Comparison of ENCODE assay signal across 18 cellular contexts in genomic region chr2:30428827-30429461, GRCh38. TPM values are rescaled to one million over a fixed set of nuclear protein-coding genes. Genes with fewer than 3 reads are reported as not detected.
A peak's percentile ranks its signal among the peaks of the same experiment; 100 is the strongest.
DNase-seq lines count a peak whose midpoint lies in the region; TF ChIP-seq lines count a peak whose summit lies in the region.
"Had no signal": no experiment of that assay in that cellular context is flagged by ENCODE, and none has a peak within 500 bp of the region (broad histone marks: within the 10 kb centered on the region; RNA-seq: fewer than 3 reads in every experiment).

No MANE protein-coding gene starts in this region.

- peaks cover 27% of the 10 kb centered on the region for H3K4me1 Mint-ChIP-seq in activated CD4-positive, alpha-beta T cell treated with anti-CD3 and anti-CD28 coated beads, Interleukin-2, amount 10 ng/mL, durations not matched to agents 7 days and 5 days
- peaks cover 5 to 26% (median 9%) of the 10 kb centered on the region in 3 donors for H3K4me1 Mint-ChIP-seq in CD8-positive, alpha-beta memory T cell
- peaks cover 31% of the 10 kb centered on the region for H3K4me1 Mint-ChIP-seq in activated naive CD8-positive, alpha-beta T cell treated with anti-CD3 and anti-CD28 coated beads for 36 hours
- H3K4me1 Mint-ChIP-seq in nephron: peaks cover 19% of the 10 kb centered on the region

- no peak for TF ChIP-seq CTCF in nephron (IDR thresholded peaks at IDR 0.05; ENCODE audit: unreplicated experiment in 3 of 3)

- H3K36me3 ChIP-seq in CD8-positive, alpha-beta memory T cell (ENCODE audit: insufficient read depth, low read length): no peaks in the 10 kb centered on the region
- H3K36me3 ChIP-seq: cardiac muscle cell had no signal

- H3K4me1 ChIP-seq in CD8-positive, alpha-beta memory T cell (ENCODE audit: insufficient read depth, low read length): peaks cover 37% of the 10 kb centered on the region

- H3K4me3 ChIP-seq in CD8-positive, alpha-beta memory T cell (ENCODE audit: low read length): peak overlapping the region; percentile 21
- H3K4me3 ChIP-seq: cardiac muscle cell had no signal

- no peak overlapping the region for H3K4me3 Mint-ChIP-seq in activated CD4-positive, alpha-beta T cell treated with anti-CD3 and anti-CD28 coated beads, Interleukin-2, amount 10 ng/mL, durations not matched to agents 7 days and 5 days
- H3K4me3 Mint-ChIP-seq in CD8-positive, alpha-beta memory T cell: peak overlapping the region in 1 of 7 donors; percentile 20
- no peak overlapping the region for H3K4me3 Mint-ChIP-seq in activated naive CD8-positive, alpha-beta T cell treated with anti-CD3 and anti-CD28 coated beads for 36 hours
- H3K4me3 Mint-ChIP-seq in nephron: no peak overlapping the region
- H3K4me3 Mint-ChIP-seq: dendritic cell treated with granulocyte-macrophage colony-stimulating factor and Interleukin-4, amounts not matched to agents 40 ng/mL and 50 ng/mL, for 4 days had no signal

- no peaks in the 10 kb centered on the region for H3K27me3 ChIP-seq in CD8-positive, alpha-beta memory T cell (ENCODE audit: insufficient read depth, low read length, poor library complexity, severe bottlenecking)
- H3K27me3 ChIP-seq: cardiac muscle cell had no signal

- no peaks in the 10 kb centered on the region for H3K9me3 ChIP-seq in CD8-positive, alpha-beta memory T cell (ENCODE audit: low read length)

- H3K27me3 Mint-ChIP-seq in activated CD4-positive, alpha-beta T cell treated with anti-CD3 and anti-CD28 coated beads, Interleukin-2, amount 10 ng/mL, durations not matched to agents 7 days and 5 days: no peaks in the 10 kb centered on the region
- H3K27me3 Mint-ChIP-seq in CD8-positive, alpha-beta memory T cell: no peaks in the 10 kb centered on the region
- H3K27me3 Mint-ChIP-seq in activated naive CD8-positive, alpha-beta T cell treated with anti-CD3 and anti-CD28 coated beads for 36 hours: no peaks in the 10 kb centered on the region
- no peaks in the 10 kb centered on the region for H3K27me3 Mint-ChIP-seq in nephron (ENCODE audit: low read depth)

- no peak overlapping the region for H3K27ac ChIP-seq in CD8-positive, alpha-beta memory T cell (ENCODE audit: low read depth, low read length)
- H3K27ac ChIP-seq: cardiac muscle cell had no signal

- H3K9me3 Mint-ChIP-seq in activated CD4-positive, alpha-beta T cell treated with anti-CD3 and anti-CD28 coated beads, Interleukin-2, amount 10 ng/mL, durations not matched to agents 7 days and 5 days: peaks cover 4% of the 10 kb centered on the region
- H3K9me3 Mint-ChIP-seq in CD8-positive, alpha-beta memory T cell: no peaks in the 10 kb centered on the region
- H3K9me3 Mint-ChIP-seq in activated naive CD8-positive, alpha-beta T cell treated with anti-CD3 and anti-CD28 coated beads for 36 hours: no peaks in the 10 kb centered on the region
- H3K9me3 Mint-ChIP-seq in nephron: no peaks in the 10 kb centered on the region
- H3K9me3 Mint-ChIP-seq: dendritic cell treated with granulocyte-macrophage colony-stimulating factor and Interleukin-4, amounts not matched to agents 40 ng/mL and 50 ng/mL, for 4 days had no signal

- DNase-seq in activated CD4-positive, alpha-beta T cell treated with anti-CD3 and anti-CD28 coated beads, Interleukin-2, amount 10 ng/mL, durations not matched to agents 7 days and 5 days: no peak
- DNase-seq in activated CD4-positive, alpha-beta T cell treated with anti-CD3 and anti-CD28 coated beads, Interleukin-2, amount 50 U/mL, for 48 hours: no peak
- DNase-seq in CD8-positive, alpha-beta memory T cell: no peak
- DNase-seq in activated naive CD8-positive, alpha-beta T cell treated with anti-CD3 and anti-CD28 coated beads for 36 hours: no peak
- DNase-seq in activated CD8-positive, alpha-beta memory T cell treated with anti-CD3 and anti-CD28 coated beads for 24 hours: no peak
- DNase-seq in HuH-7.5 (ENCODE audit: low spot score): no peak
- DNase-seq in NCI-H187 (lab: John Stamatoyannopoulos, UW): no peak
- DNase-seq: activated CD4-positive, CD25-positive, alpha-beta regulatory T cell treated with anti-CD3 and anti-CD28 coated beads, Interleukin-2, amount 50 U/mL, for 72 hours; amniotic stem cell; C1 segment of cervical spinal cord; foreskin fibroblast; NCI-H2107; NCI-H510A; occipital lobe; T1000 had no signal

- H3K27ac Mint-ChIP-seq in activated CD4-positive, alpha-beta T cell treated with anti-CD3 and anti-CD28 coated beads, Interleukin-2, amount 10 ng/mL, durations not matched to agents 7 days and 5 days: peak overlapping the region; percentile 51
- peak overlapping the region in 4 of 8 donors; percentile 13 to 63 (median 42) for H3K27ac Mint-ChIP-seq in CD8-positive, alpha-beta memory T cell
- peak overlapping the region; percentile 81 for H3K27ac Mint-ChIP-seq in activated naive CD8-positive, alpha-beta T cell treated with anti-CD3 and anti-CD28 coated beads for 36 hours
- H3K27ac Mint-ChIP-seq in nephron: peak overlapping the region in 2 of 3 experiments; percentile 5 to 43
- H3K27ac Mint-ChIP-seq: dendritic cell treated with granulocyte-macrophage colony-stimulating factor and Interleukin-4, amounts not matched to agents 40 ng/mL and 50 ng/mL, for 4 days had no signal

- POLR2A ChIA-PET in activated CD4-positive, alpha-beta T cell treated with anti-CD3 and anti-CD28 coated beads, Interleukin-2, amount 10 ng/mL, durations not matched to agents 7 days and 5 days (lab: Charles Lee): no interaction called here
- POLR2A ChIA-PET in CD8-positive, alpha-beta memory T cell (lab: Charles Lee): no interaction called here

- CTCF ChIA-PET in activated CD4-positive, alpha-beta T cell treated with anti-CD3 and anti-CD28 coated beads, Interleukin-2, amount 10 ng/mL, durations not matched to agents 7 days and 5 days (lab: Charles Lee): interaction anchor here (0.6 to 1.6 kb wide), 7 partner anchors 8 to 297 kb away, joined by 3 to 7 read pairs (median 3); partner anchors contain the start of gene LCLAT1
- CTCF ChIA-PET in CD8-positive, alpha-beta memory T cell (lab: Charles Lee): interaction anchor here (0.7 to 1.5 kb wide), 2 partner anchors 16 to 167 kb away, joined by 3 read pairs; no protein-coding TSS in a partner anchor

- H3K36me3 Mint-ChIP-seq in activated CD4-positive, alpha-beta T cell treated with anti-CD3 and anti-CD28 coated beads, Interleukin-2, amount 10 ng/mL, durations not matched to agents 7 days and 5 days (ENCODE audit: low read depth): peaks cover 3% of the 10 kb centered on the region
- H3K36me3 Mint-ChIP-seq in CD8-positive, alpha-beta memory T cell: peaks cover 0 to 3% (median 0%) of the 10 kb centered on the region in 3 donors
- no peaks in the 10 kb centered on the region for H3K36me3 Mint-ChIP-seq in activated naive CD8-positive, alpha-beta T cell treated with anti-CD3 and anti-CD28 coated beads for 36 hours
- no peaks in the 10 kb centered on the region for H3K36me3 Mint-ChIP-seq in nephron (ENCODE audit: low read depth)

RNA-seq across cellular contexts. Expression of gene LCLAT1, which starts 18.1 kb away (rescaled TPM):
- 10 to 100 TPM; 20.7 to 24.6 TPM for total RNA-seq in activated CD4-positive, alpha-beta T cell treated with anti-CD3 and anti-CD28 coated beads, Interleukin-2, amount 10 ng/mL, durations not matched to agents 7 days and 5 days
- 10 to 100 TPM; 29.9 to 31.0 TPM for total RNA-seq in CD8-positive, alpha-beta memory T cell
- 18.0 TPM for polyA plus RNA-seq in CD8-positive, alpha-beta memory T cell
- total RNA-seq in activated naive CD8-positive, alpha-beta T cell treated with anti-CD3 and anti-CD28 coated beads for 36 hours: 10 to 100 TPM; 26.6 to 31.5 TPM
